In genomic region chr5:40957048-40957447, GRCh38 we compare ENCODE assay signal across 2 cellular contexts.
TF ChIP-seq lines count a peak whose summit lies in the region.

No MANE protein-coding gene starts in this region.

TF ChIP-seq in A549, 52 proteins besides CTCF, POLR2A, EP300 and RAD21 (continued from another document):
- peak; percentile 50 for TF ChIP-seq MAFK (IDR thresholded peaks at IDR 0.05; ENCODE audit: partially characterized antibody)

TF ChIP-seq in K562, 482 proteins besides CTCF, POLR2A, EP300 and RAD21 (continued from another document):
- TF ChIP-seq TSHZ1 (CRISPR knock-in tag; IDR thresholded peaks at IDR 0.05), result no peak
- TF ChIP-seq RREB1 (CRISPR knock-in tag; IDR thresholded peaks at IDR 0.05), result no peak
- TF ChIP-seq C11orf30 (IDR thresholded peaks at IDR 0.05; ENCODE audit: low read depth), result peak; percentile 33; the same call in 1 of the 2 replicates
- no peak for TF ChIP-seq ZNF407 (IDR thresholded peaks at IDR 0.05; ENCODE audit: low read depth)
- TF ChIP-seq MAFG (tag; conservative IDR thresholded peaks at IDR 0.05), result peak; percentile 26; the same call in 1 of the 2 replicates
- TF ChIP-seq MAFF (IDR thresholded peaks at IDR 0.05; ENCODE audit: low read length), result peak; percentile 33; the same call in 1 of the 2 replicates
- TF ChIP-seq ZNF316 (IDR thresholded peaks at IDR 0.05), result peak; percentile 78
- TF ChIP-seq USF1 (CRISPR knock-in tag; IDR thresholded peaks at IDR 0.05), result no peak
- no peak for TF ChIP-seq NCOA4 (IDR thresholded peaks at IDR 0.05; ENCODE audit: partially characterized antibody)
- TF ChIP-seq ZHX1 (conservative IDR thresholded peaks at IDR 0.05; ENCODE audit: low read length), result no peak
- no peak for TF ChIP-seq ZNF280A (IDR thresholded peaks at IDR 0.05; ENCODE audit: low read depth, partially characterized antibody)
- TF ChIP-seq TCF7L2 (IDR thresholded peaks at IDR 0.05; ENCODE audit: low read depth, low read length), result no peak
- TF ChIP-seq NR2F6 (CRISPR knock-in tag; IDR thresholded peaks at IDR 0.05), result no peak
- no peak for TF ChIP-seq MAZ (CRISPR knock-in tag; conservative IDR thresholded peaks at IDR 0.05 in 1 of 2, IDR thresholded peaks at IDR 0.05 in 1 of 2)
- TF ChIP-seq YBX1 (IDR thresholded peaks at IDR 0.05), result no peak
- TF ChIP-seq SMAD4 (CRISPR knock-in tag; conservative IDR thresholded peaks at IDR 0.05), result no peak
- TF ChIP-seq MAFK (IDR thresholded peaks at IDR 0.05; ENCODE audit: low read length), result peak; percentile 30; the same call in 1 of the 2 replicates
- no peak for TF ChIP-seq BCL6 (CRISPR knock-in tag; IDR thresholded peaks at IDR 0.05)
- no peak for TF ChIP-seq PCBP1 (IDR thresholded peaks at IDR 0.05; ENCODE audit: low read depth, low read length, poor library complexity, severe bottlenecking)
- TF ChIP-seq ZNF444 (CRISPR knock-in tag; IDR thresholded peaks at IDR 0.05), result no peak
- TF ChIP-seq SMC3 (conservative IDR thresholded peaks at IDR 0.05; ENCODE audit: insufficient read depth, low read depth, low read length), result no peak
- no peak for TF ChIP-seq MTA2 (IDR thresholded peaks at IDR 0.05; ENCODE audit: low read depth)
- no peak for TF ChIP-seq PHB2 (IDR thresholded peaks at IDR 0.05; ENCODE audit: low read depth)
